In the genomic region with DNA sequence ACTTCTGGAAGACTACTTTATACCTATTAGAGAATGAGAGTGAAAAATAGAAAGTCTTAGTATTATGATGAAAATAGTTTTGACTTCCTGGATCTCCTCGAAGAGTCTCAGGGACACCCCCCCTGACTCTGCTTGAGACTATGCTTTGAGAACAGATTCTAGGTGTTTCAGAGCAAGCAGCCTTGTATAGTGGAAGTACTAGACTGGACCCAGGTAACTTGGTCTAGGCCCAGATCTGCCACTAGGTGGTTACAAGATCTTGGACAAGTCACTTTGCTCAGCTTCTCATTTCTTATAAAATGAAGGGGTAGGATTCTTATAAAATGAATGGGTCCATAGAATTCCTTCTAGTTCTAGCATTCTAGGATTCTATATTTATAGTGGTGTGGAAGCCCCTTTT, we compare ENCODE assay signal across 8 cellular contexts. TPM values are rescaled to one million over a fixed set of nuclear protein-coding genes. Genes with fewer than 3 reads are reported as not detected.
A peak's percentile ranks its signal among the peaks of the same experiment; 100 is the strongest.
DNase-seq lines count a peak whose midpoint lies in the region; ATAC-seq, FAIRE-seq and TF ChIP-seq lines count a peak whose summit lies in the region.

No MANE protein-coding gene starts in this region.

- CTCF ChIA-PET in HepG2 (lab: Yijun Ruan, JAX; ENCODE audit: low intra/inter-chr PET ratio, low total read pairs) = no interaction called here

- no peak overlapping the region for H3K27ac ChIP-seq in HepG2 (ENCODE audit: extremely low read length, insufficient read depth, low read length)
- no peak overlapping the region for H3K27ac ChIP-seq in right lobe of liver
- no peak overlapping the region for H3K27ac ChIP-seq in transverse colon
- no peak overlapping the region for H3K27ac ChIP-seq in esophagus muscularis mucosa (replicated peaks in 1 of 4)

- H3K36me3 Mint-ChIP-seq in activated naive CD8-positive, alpha-beta T cell treated with anti-CD3 and anti-CD28 coated beads, Interleukin-2, amount 50 U/mL, for 24 hours (ENCODE audit: low read depth) = peaks cover 13% of the 10 kb centered on the region

- FAIRE-seq in HepG2 (lab: Jason Lieb, UNC) = no peak

- H3K9me3 Mint-ChIP-seq in activated naive CD8-positive, alpha-beta T cell treated with anti-CD3 and anti-CD28 coated beads, Interleukin-2, amount 50 U/mL, for 24 hours = no peaks in the 10 kb centered on the region

- H3K27ac Mint-ChIP-seq in activated naive CD8-positive, alpha-beta T cell treated with anti-CD3 and anti-CD28 coated beads, Interleukin-2, amount 50 U/mL, for 24 hours = no peak overlapping the region

- ATAC-seq in HepG2 (peak; percentile 30; the same call in 1 of the 3 replicates), right lobe of liver (no peak), HG03097 (IDR thresholded peaks at IDR 0.05; ENCODE audit: low FRiP score, unreplicated experiment) (peak; percentile 63)
- peak; percentile 40 for ATAC-seq in activated naive CD8-positive, alpha-beta T cell treated with anti-CD3 and anti-CD28 coated beads, Interleukin-2, amount 50 U/mL, for 24 hours

- H3K9me3 ChIP-seq in HepG2 (ENCODE audit: low read length) (no peaks in the 10 kb centered on the region), right lobe of liver (no peaks in the 10 kb centered on the region), transverse colon (no peaks in the 10 kb centered on the region), esophagus muscularis mucosa (no peaks in the 10 kb centered on the region)

- DNase-seq in HepG2 (ENCODE audit: low spot score) = no peak
- DNase-seq in right lobe of liver = no peak
- no peak for DNase-seq in activated naive CD8-positive, alpha-beta T cell treated with anti-CD3 and anti-CD28 coated beads, Interleukin-2, amount 50 U/mL, for 24 hours
- peak; percentile 33 for DNase-seq in transverse colon
- DNase-seq in D341Med (ENCODE audit: low spot score) = no peak
- DNase-seq in DMS53 (lab: John Stamatoyannopoulos, UW) = no peak
- DNase-seq in esophagus muscularis mucosa (ENCODE audit: extremely low spot score) = no peak

- TF ChIP-seq EP300 in HepG2 (IDR thresholded peaks at IDR 0.05; ENCODE audit: low read depth in 2 of 2, low read length in 2 of 2) (no peak), HepG2 (CRISPR knock-in tag; IDR thresholded peaks at IDR 0.05; ENCODE audit: borderline replicate concordance) (no peak), transverse colon (IDR thresholded peaks at IDR 0.05; ENCODE audit: low read depth) (no peak), esophagus muscularis mucosa (IDR thresholded peaks at IDR 0.05) (no peak)

- TF ChIP-seq CTCF in HepG2 (CRISPR knock-in tag; IDR thresholded peaks at IDR 0.05) = no peak
- peak in 2 of 4 donors; percentile 11 to 22 for TF ChIP-seq CTCF in right lobe of liver (IDR thresholded peaks at IDR 0.05)
- TF ChIP-seq CTCF in transverse colon (IDR thresholded peaks at IDR 0.05) = peak in 4 of 5 experiments; percentile 27 to 40 (median 34)
- TF ChIP-seq CTCF in esophagus muscularis mucosa (IDR thresholded peaks at IDR 0.05) = no peak

- TF ChIP-seq RAD21 in HepG2 (CRISPR knock-in tag; IDR thresholded peaks at IDR 0.05) = no peak

- H3K9ac ChIP-seq in HepG2 (ENCODE audit: insufficient read depth, low read depth, low read length) = no peak overlapping the region

- BruUV-seq in HepG2 (replicated peaks; lab: Mats Ljungman, UMichigan) = no TSS peak

- peaks cover 10% of the 10 kb centered on the region for H3K4me1 Mint-ChIP-seq in activated naive CD8-positive, alpha-beta T cell treated with anti-CD3 and anti-CD28 coated beads, Interleukin-2, amount 50 U/mL, for 24 hours

- H3K27me3 Mint-ChIP-seq in activated naive CD8-positive, alpha-beta T cell treated with anti-CD3 and anti-CD28 coated beads, Interleukin-2, amount 50 U/mL, for 24 hours = no peaks in the 10 kb centered on the region

- no peaks in the 10 kb centered on the region for H3K27me3 ChIP-seq in HepG2 (ENCODE audit: control insufficient read depth in 1 of 2, insufficient read depth in 2 of 2, low read length in 2 of 2)
- no peaks in the 10 kb centered on the region for H3K27me3 ChIP-seq in right lobe of liver
- no peaks in the 10 kb centered on the region for H3K27me3 ChIP-seq in transverse colon
- H3K27me3 ChIP-seq in esophagus muscularis mucosa = no peaks in the 10 kb centered on the region

- peaks cover 39% of the 10 kb centered on the region for H3K4me1 ChIP-seq in HepG2 (ENCODE audit: insufficient read depth, low read length)
- H3K4me1 ChIP-seq in right lobe of liver = peaks cover 0 to 32% (median 15%) of the 10 kb centered on the region in 4 donors
- H3K4me1 ChIP-seq in transverse colon = peaks cover 0 to 16% (median 2%) of the 10 kb centered on the region in 4 donors
- H3K4me1 ChIP-seq in esophagus muscularis mucosa = peaks cover 16 to 37% (median 25%) of the 10 kb centered on the region in 4 donors

- no peak overlapping the region for H3K4me3 ChIP-seq in HepG2 (replicated peaks in 1 of 3; ENCODE audit: insufficient read depth in 1 of 3, low read depth in 2 of 3, low read length in 3 of 3)
- H3K4me3 ChIP-seq in right lobe of liver = no peak overlapping the region
- no peak overlapping the region for H3K4me3 ChIP-seq in transverse colon
- no peak overlapping the region for H3K4me3 ChIP-seq in esophagus muscularis mucosa

- POLR2A ChIA-PET in HepG2 (lab: Yijun Ruan, JAX) = no interaction called here

- no peaks in the 10 kb centered on the region; the same call in 1 of the 2 replicates for H4K20me1 ChIP-seq in HepG2 (ENCODE audit: insufficient read depth, low read length)

- no peak for TF ChIP-seq POLR2A in HepG2 (IDR thresholded peaks at IDR 0.05; ENCODE audit: insufficient read depth in 1 of 2, low read depth in 2 of 2, low read length in 2 of 2)
- TF ChIP-seq POLR2A in right lobe of liver (IDR thresholded peaks at IDR 0.05) = no peak
- no peak for TF ChIP-seq POLR2A in transverse colon (IDR thresholded peaks at IDR 0.05)
- TF ChIP-seq POLR2A in esophagus muscularis mucosa (IDR thresholded peaks at IDR 0.05; ENCODE audit: low read depth) = no peak

- no peak overlapping the region for H3K4me2 ChIP-seq in HepG2 (ENCODE audit: low read depth, low read length)

- in situ Hi-C loops in HepG2 (cut with HindIII; ENCODE audit: extremely low pct_ligation_motif_present, low pct_unique_long_range_greater_than_20kb) = no loop called here
- in situ Hi-C loops in transverse colon (cut with MboI; ENCODE audit: low pct_ligation_motif_present in 1 of 4, low pct_unique_long_range_greater_than_20kb in 1 of 4, low sequenced_read_pairs in 3 of 4) = no loop called here

- no peak overlapping the region for H2AFZ ChIP-seq in HepG2 (ENCODE audit: low read length)

- 100% methylated on average over 1 of the region's 1 CpG for WGBS in HepG2 (ENCODE audit: low lambda C conversion rate)
- WGBS in right lobe of liver (ENCODE audit: insufficient coverage, low coverage, low lambda C conversion rate, missing lambda C conversion rate) = 21% methylated on average over 1 of the region's 1 CpG
- 45 to 60% methylated on average over 1 of the region's 1 CpG for WGBS in transverse colon (ENCODE audit: low coverage in 1 of 2), 2 donors
- WGBS in esophagus muscularis mucosa = 22% methylated on average over 1 of the region's 1 CpG

- no peaks in the 10 kb centered on the region for H3K79me2 ChIP-seq in HepG2 (ENCODE audit: insufficient read depth, low read length)

- H3K36me3 ChIP-seq in HepG2 (replicated peaks in 1 of 2; ENCODE audit: control insufficient read depth in 1 of 2, insufficient read depth in 2 of 2, low read length in 2 of 2) (peaks cover 0 to 11% of the 10 kb centered on the region in 2 experiments; a peak in 2 of 5 replicates), right lobe of liver (peaks cover 0 to 7% (median 0%) of the 10 kb centered on the region in 4 donors), transverse colon (peaks cover 0 to 11% (median 5%) of the 10 kb centered on the region in 4 donors), esophagus muscularis mucosa (peaks cover 5 to 27% (median 16%) of the 10 kb centered on the region in 4 donors)

- H3K4me3 Mint-ChIP-seq in activated naive CD8-positive, alpha-beta T cell treated with anti-CD3 and anti-CD28 coated beads, Interleukin-2, amount 50 U/mL, for 24 hours = no peak overlapping the region

- intact Hi-C loops in HepG2 (cut with micrococcal nuclease; ENCODE audit: unreplicated experiment) = no loop called here
- intact Hi-C loops in right lobe of liver (cut with DNase I) = no loop called here
- intact Hi-C loops in transverse colon (cut with DNase I; ENCODE audit: low total_unique reads) = no loop called here
- intact Hi-C loops in esophagus muscularis mucosa (cut with DNase I) = no loop called here

TF ChIP-seq in HepG2, 621 proteins besides CTCF, POLR2A, EP300 and RAD21 (continues in another document):
- TF ChIP-seq ZNF83 (CRISPR knock-in tag; IDR thresholded peaks at IDR 0.05; ENCODE audit: borderline replicate concordance) (no peak), NFYB (CRISPR knock-in tag; IDR thresholded peaks at IDR 0.05) (no peak)

RNA-seq across cellular contexts. Expression of a gene that starts 9.1 kb away (rescaled TPM):
- total RNA-seq in HepG2 (2016; rRNA removed; fragmentation: Illumina TruSeq; extraction: Trizol) (13.3 and 16.8 TPM in 2 replicates), right lobe of liver (10 to 100 TPM; 10.8 to 23.0 (median 14.6) TPM), transverse colon (100 to 1,000 TPM in 1 of 4 donors, 10 to 100 TPM in 3; 36.2 to 304 (median 48.0) TPM), esophagus muscularis mucosa (10 to 100 TPM; 22.3 to 40.3 (median 31.4) TPM)
- total RNA-seq in HepG2 (2016; cell fraction: cytosol; rRNA removed; fragmentation: Illumina TruSeq; extraction: Trizol; ENCODE audit: low read depth) = 4.2 and 4.3 TPM in 2 replicates
- total RNA-seq in HepG2 (2016; cell fraction: insoluble cytoplasmic fraction; rRNA removed; fragmentation: Illumina TruSeq; extraction: Trizol) = 11.4 and 15.4 TPM in 2 replicates
- total RNA-seq in HepG2 (2016; cell fraction: membrane; rRNA removed; fragmentation: Illumina TruSeq; extraction: Trizol) = 8.2 and 11.1 TPM in 2 replicates
- 10.2 and 10.6 TPM in 2 replicates for total RNA-seq in HepG2 (2016; cell fraction: nucleus; rRNA removed; fragmentation: Illumina TruSeq; extraction: Trizol)
- 4.1 and 4.5 TPM in 2 replicates for polyA plus RNA-seq in HepG2 (2011; rRNA removed)
- polyA plus RNA-seq in HepG2 (2011; cell fraction: cytosol; rRNA removed) = 2.6 and 4.9 TPM in 2 replicates
- 3.1 and 3.5 TPM in 2 replicates for polyA plus RNA-seq in HepG2 (2011; cell fraction: nucleus; rRNA removed)
- 5.6 TPM in 2 replicates for polyA plus RNA-seq in HepG2 (2012)
- polyA plus RNA-seq in HepG2 (2016; cell fraction: cytosol; fragmentation: Illumina TruSeq; extraction: Trizol; ENCODE audit: low read depth) = 3.8 and 4.0 TPM in 2 replicates
- 10.3 and 14.1 TPM in 2 replicates for polyA plus RNA-seq in HepG2 (2016; cell fraction: insoluble cytoplasmic fraction; fragmentation: Illumina TruSeq; extraction: Trizol; ENCODE audit: low read depth)
- 6.9 and 7.1 TPM in 2 replicates for polyA plus RNA-seq in HepG2 (2016; cell fraction: membrane; fragmentation: Illumina TruSeq; extraction: Trizol; ENCODE audit: low read depth)
- polyA plus RNA-seq in HepG2 (2016; cell fraction: nucleus; fragmentation: Illumina TruSeq; extraction: Trizol; ENCODE audit: insufficient read depth, low read depth) = 8.4 and 9.7 TPM in 2 replicates
- 4.4 and 33.3 TPM in 2 replicates for polyA minus RNA-seq in HepG2 (2011; rRNA and poly(A)+ RNA removed; ENCODE audit: low replicate concordance)
- 3.1 and 3.7 TPM in 2 replicates for polyA minus RNA-seq in HepG2 (2011; cell fraction: cytosol; rRNA and poly(A)+ RNA removed)
- 18.7 and 20.1 TPM in 2 replicates for polyA minus RNA-seq in HepG2 (2011; cell fraction: nucleus; rRNA and poly(A)+ RNA removed)

Comparison
In these comparisons a context has a peak if more than half of its experiments do, and no peak if none do; other contexts are left out.
1. ATAC-seq: peak in HepG2 (single experiment), HG03097 (single experiment) and activated naive CD8-positive, alpha-beta T cell treated with anti-CD3 and anti-CD28 coated beads, Interleukin-2, amount 50 U/mL, for 24 hours (single experiment); none in right lobe of liver (0 of 4).
2. CTCF ChIP-seq: peak in transverse colon (4 of 5); none in HepG2 (single experiment) and esophagus muscularis mucosa (0 of 3).